ENCODE assay signal across 8 cellular contexts in genomic region chr13:44237276-44237767, GRCh38.
DNase-seq lines count a peak whose midpoint lies in the region; ATAC-seq lines count a peak whose summit lies in the region.

No MANE protein-coding gene starts in this region.

- DNase-seq in AG08395 (ENCODE audit: low spot score) (peak; percentile 94), Kasumi-1 (lab: John Stamatoyannopoulos, UW) (peak; percentile 73 to 90), brain pericyte (ENCODE audit: low read depth, low spot score) (peak; percentile 84), left colon (peak in 1 of 2 donors; percentile 46), superior temporal gyrus (ENCODE audit: extremely low spot score) (peak; percentile 86), posterior vena cava (ENCODE audit: low spot score) (no peak)

- ATAC-seq in GM19035 (IDR thresholded peaks at IDR 0.05; ENCODE audit: unreplicated experiment) (peak; percentile 58), left colon (peak; percentile 26), HG03439 (IDR thresholded peaks at IDR 0.05; ENCODE audit: unreplicated experiment) (no peak)

- intact Hi-C loops in left colon (cut with DNase I, micrococcal nuclease) = no loop called here
- intact Hi-C loops in posterior vena cava (cut with DNase I) = no loop called here
